In the genomic region with DNA sequence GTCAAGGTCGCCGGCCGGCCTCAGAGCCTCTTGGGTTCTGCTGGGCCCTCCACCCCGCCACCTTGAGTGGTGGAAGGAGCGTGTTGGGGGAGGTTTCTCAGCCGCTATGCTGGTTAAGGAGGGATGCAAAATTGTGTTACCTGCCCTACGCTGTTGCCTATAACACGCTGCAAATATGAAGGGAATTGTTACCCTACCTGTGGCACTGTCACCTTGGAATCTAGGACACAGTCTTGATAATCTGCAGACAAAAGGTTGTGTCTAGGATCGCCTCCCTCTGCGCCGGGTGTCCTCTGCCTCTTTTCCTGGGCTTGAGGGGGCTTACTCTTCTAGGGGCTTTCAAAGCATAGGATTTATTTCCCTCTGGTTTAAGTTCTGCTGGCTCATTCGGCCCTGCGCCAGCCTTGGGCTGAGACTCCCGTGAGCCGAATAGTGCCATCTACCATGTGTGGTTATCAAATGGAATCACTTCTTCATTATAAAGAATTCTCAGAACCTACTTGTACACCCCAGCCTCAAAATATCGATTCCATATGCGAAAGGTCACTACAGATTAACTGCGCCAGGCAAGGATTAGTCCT, we compare ENCODE assay signal across 8 cellular contexts. TPM values are rescaled to one million over a fixed set of nuclear protein-coding genes. Genes with fewer than 3 reads are reported as not detected.
A peak's percentile ranks its signal among the peaks of the same experiment; 100 is the strongest.
DNase-seq lines count a peak whose midpoint lies in the region; ATAC-seq lines count a peak whose summit lies in the region.

No MANE protein-coding gene starts in this region.

- peak overlapping the region; percentile 76 for H3K4me3 Mint-ChIP-seq in activated CD8-positive, alpha-beta memory T cell treated with anti-CD3 and anti-CD28 coated beads, Interleukin-2, amount 10 ng/mL, durations not matched to agents 7 days and 5 days
- H3K4me3 Mint-ChIP-seq in activated naive CD8-positive, alpha-beta T cell = peak overlapping the region; percentile 81

- no peak for ATAC-seq in activated CD8-positive, alpha-beta memory T cell treated with anti-CD3 and anti-CD28 coated beads, Interleukin-2, amount 10 ng/mL, durations not matched to agents 7 days and 5 days
- ATAC-seq in HG03469 (IDR thresholded peaks at IDR 0.05; ENCODE audit: unreplicated experiment) = no peak
- ATAC-seq in GM18873 (IDR thresholded peaks at IDR 0.05; ENCODE audit: low FRiP score, unreplicated experiment) = no peak

- H3K9me3 Mint-ChIP-seq in activated CD8-positive, alpha-beta memory T cell treated with anti-CD3 and anti-CD28 coated beads, Interleukin-2, amount 10 ng/mL, durations not matched to agents 7 days and 5 days (ENCODE audit: low read depth) = no peaks in the 10 kb centered on the region
- no peaks in the 10 kb centered on the region for H3K9me3 Mint-ChIP-seq in activated naive CD8-positive, alpha-beta T cell (ENCODE audit: low read depth)

- CTCF ChIA-PET in activated CD8-positive, alpha-beta memory T cell treated with anti-CD3 and anti-CD28 coated beads, Interleukin-2, amount 10 ng/mL, durations not matched to agents 7 days and 5 days (lab: Charles Lee) = interaction anchor here (1.6 kb wide), 2 partner anchors 11 to 44 kb away, joined by 6 read pairs; no protein-coding TSS in a partner anchor

- no peak for DNase-seq in activated CD8-positive, alpha-beta memory T cell treated with anti-CD3 and anti-CD28 coated beads, Interleukin-2, amount 10 ng/mL, durations not matched to agents 7 days and 5 days
- no peak for DNase-seq in activated CD8-positive, alpha-beta memory T cell treated with anti-CD3 and anti-CD28 coated beads for 24 hours
- DNase-seq in NCI-H1930 (lab: John Stamatoyannopoulos, UW) = no peak

- peaks cover 34% of the 10 kb centered on the region for H3K27me3 Mint-ChIP-seq in activated CD8-positive, alpha-beta memory T cell treated with anti-CD3 and anti-CD28 coated beads, Interleukin-2, amount 10 ng/mL, durations not matched to agents 7 days and 5 days
- peaks cover 21% of the 10 kb centered on the region for H3K27me3 Mint-ChIP-seq in activated naive CD8-positive, alpha-beta T cell

- no peak overlapping the region for H3K27ac Mint-ChIP-seq in activated CD8-positive, alpha-beta memory T cell treated with anti-CD3 and anti-CD28 coated beads, Interleukin-2, amount 10 ng/mL, durations not matched to agents 7 days and 5 days
- no peak overlapping the region for H3K27ac Mint-ChIP-seq in activated naive CD8-positive, alpha-beta T cell

- H3K4me3 ChIP-seq in iPS-11a (ENCODE audit: low read depth, low read length) = peak overlapping the region; percentile 70
- peak overlapping the region; percentile 36 to 79 (median 71) for H3K4me3 ChIP-seq in skin epidermis

- H3K4me1 Mint-ChIP-seq in activated CD8-positive, alpha-beta memory T cell treated with anti-CD3 and anti-CD28 coated beads, Interleukin-2, amount 10 ng/mL, durations not matched to agents 7 days and 5 days = peaks cover 18% of the 10 kb centered on the region
- H3K4me1 Mint-ChIP-seq in activated naive CD8-positive, alpha-beta T cell (ENCODE audit: low read depth) = peaks cover 4% of the 10 kb centered on the region

- peak overlapping the region; percentile 16 to 88 (median 81) for H3K27ac ChIP-seq in skin epidermis

- no peaks in the 10 kb centered on the region for H3K36me3 Mint-ChIP-seq in activated CD8-positive, alpha-beta memory T cell treated with anti-CD3 and anti-CD28 coated beads, Interleukin-2, amount 10 ng/mL, durations not matched to agents 7 days and 5 days
- H3K36me3 Mint-ChIP-seq in activated naive CD8-positive, alpha-beta T cell = no peaks in the 10 kb centered on the region

RNA-seq across cellular contexts. Expression of a gene that starts 0.7 kb away (rescaled TPM):
- total RNA-seq in activated CD8-positive, alpha-beta memory T cell treated with anti-CD3 and anti-CD28 coated beads, Interleukin-2, amount 10 ng/mL, durations not matched to agents 7 days and 5 days = 1 to 10 TPM; 1.8 to 2.3 TPM
